1 cellular context compared by ENCODE assay signal in genomic region chr17:75240394-75241142, GRCh38.
A peak's percentile ranks its signal among the peaks of the same experiment; 100 is the strongest.
TF ChIP-seq lines count a peak whose summit lies in the region.

No MANE protein-coding gene starts in this region.

TF ChIP-seq in K562, 482 proteins besides CTCF, POLR2A, EP300 and RAD21 (continued from another document and continues in another):
- TF ChIP-seq GTF3C2 (IDR thresholded peaks at IDR 0.05; ENCODE audit: borderline replicate concordance, extremely low read depth, insufficient read length) = no peak
- TF ChIP-seq RBM17 (IDR thresholded peaks at IDR 0.05; ENCODE audit: borderline replicate concordance, low read depth, low read length) = no peak
- TF ChIP-seq JUN (IDR thresholded peaks at IDR 0.05; ENCODE audit: borderline replicate concordance, low read depth, low read length) = 0 out of 2 replicates have a peak, but pooled peaks have one; percentile 21
- TF ChIP-seq JUN (CRISPR knock-in tag; IDR thresholded peaks at IDR 0.05; ENCODE audit: borderline replicate concordance) = no peak
- TF ChIP-seq CCNT2 (IDR thresholded peaks at IDR 0.05; ENCODE audit: borderline replicate concordance, extremely low read depth, insufficient read length, low read depth, low read length) = no peak
- no peak for TF ChIP-seq ZNF282 (CRISPR knock-in tag; IDR thresholded peaks at IDR 0.05)
- no peak for TF ChIP-seq NFRKB (IDR thresholded peaks at IDR 0.05; ENCODE audit: low read depth)
- TF ChIP-seq CBX3 (IDR thresholded peaks at IDR 0.05; ENCODE audit: borderline replicate concordance in 1 of 2, low read length in 2 of 2) = 0 out of 3 replicates have a peak, but pooled peaks of 1 of the 2 experiments have one; percentile 72
- TF ChIP-seq ZNF668 (CRISPR knock-in tag; IDR thresholded peaks at IDR 0.05) = no peak
- TF ChIP-seq CHCHD3 (CRISPR knock-in tag; IDR thresholded peaks at IDR 0.05) = no peak
- peak; percentile 60 for TF ChIP-seq RBM39 (optimal IDR thresholded peaks at IDR 0.05; ENCODE audit: low read depth, low read length)
- peak in 1 of 2 experiments; percentile 37; a peak in 1 of 4 replicates for TF ChIP-seq TBL1XR1 (IDR thresholded peaks at IDR 0.05; ENCODE audit: low read length in 2 of 2)
- TF ChIP-seq PCBP2 (IDR thresholded peaks at IDR 0.05; ENCODE audit: low read depth, low read length, poor library complexity, severe bottlenecking) = no peak
- TF ChIP-seq ETV6 (IDR thresholded peaks at IDR 0.05; ENCODE audit: borderline replicate concordance in 1 of 2, low read depth in 2 of 2, low read length in 1 of 2) = no peak
- no peak for TF ChIP-seq ETV6 (CRISPR knock-in tag; IDR thresholded peaks at IDR 0.05; ENCODE audit: borderline replicate concordance)
- no peak for TF ChIP-seq HMG20B (CRISPR knock-in tag; IDR thresholded peaks at IDR 0.05)
- TF ChIP-seq PHTF2 (CRISPR knock-in tag; IDR thresholded peaks at IDR 0.05) = no peak
- TF ChIP-seq HCFC1 (IDR thresholded peaks at IDR 0.05; ENCODE audit: low read depth, low read length) = peak; percentile 38
- no peak for TF ChIP-seq NR2C2 (CRISPR knock-in tag; IDR thresholded peaks at IDR 0.05)
- TF ChIP-seq NR2C2 (tag; IDR thresholded peaks at IDR 0.05) = no peak
- TF ChIP-seq NR2F6 (CRISPR knock-in tag; IDR thresholded peaks at IDR 0.05) = no peak
- no peak for TF ChIP-seq ZMIZ1 (IDR thresholded peaks at IDR 0.05; ENCODE audit: low read depth in 2 of 2, low read length in 2 of 2)
- TF ChIP-seq USF1 (CRISPR knock-in tag; IDR thresholded peaks at IDR 0.05) = peak; percentile 89
- TF ChIP-seq POU5F1 (IDR thresholded peaks at IDR 0.05; ENCODE audit: borderline replicate concordance, low read depth, low read length, partially characterized antibody) = no peak
- no peak for TF ChIP-seq CHD1 (IDR thresholded peaks at IDR 0.05; ENCODE audit: low read length)
- no peak for TF ChIP-seq IFI16 (CRISPR knock-in tag; IDR thresholded peaks at IDR 0.05)
- no peak for TF ChIP-seq ZBTB12 (CRISPR knock-in tag; IDR thresholded peaks at IDR 0.05)
- TF ChIP-seq PCBP1 (IDR thresholded peaks at IDR 0.05; ENCODE audit: low read depth, low read length, poor library complexity, severe bottlenecking) = no peak
- no peak; the same call in none of the 2 replicates for TF ChIP-seq CC2D1A (IDR thresholded peaks at IDR 0.05)
- no peak for TF ChIP-seq FOXO4 (CRISPR knock-in tag; IDR thresholded peaks at IDR 0.05)
- no peak for TF ChIP-seq RBM25 (IDR thresholded peaks at IDR 0.05; ENCODE audit: low read depth, low read length, severe bottlenecking)
- no peak for TF ChIP-seq ID3 (CRISPR knock-in tag; IDR thresholded peaks at IDR 0.05)
- TF ChIP-seq ID3 (tag; IDR thresholded peaks at IDR 0.05) = peak; percentile 46; the same call in 1 of the 2 replicates
- TF ChIP-seq MCM2 (IDR thresholded peaks at IDR 0.05; ENCODE audit: low read depth) = no peak
- TF ChIP-seq ZNF23 (CRISPR knock-in tag; IDR thresholded peaks at IDR 0.05) = no peak
- peak; percentile 19; the same call in 1 of the 2 replicates for TF ChIP-seq TFE3 (CRISPR knock-in tag; IDR thresholded peaks at IDR 0.05)
- TF ChIP-seq DPF2 (IDR thresholded peaks at IDR 0.05) = no peak
- TF ChIP-seq DDX20 (tag; IDR thresholded peaks at IDR 0.05; ENCODE audit: low read depth) = no peak
- peak; percentile 86 for TF ChIP-seq ATF7 (IDR thresholded peaks at IDR 0.05)
- TF ChIP-seq TBP (optimal IDR thresholded peaks at IDR 0.05; ENCODE audit: low read depth, low read length) = no peak
- no peak for TF ChIP-seq FOXA3 (CRISPR knock-in tag; conservative IDR thresholded peaks at IDR 0.05 in 1 of 2, IDR thresholded peaks at IDR 0.05 in 1 of 2)
- peak; percentile 52 for TF ChIP-seq ZNF740 (CRISPR knock-in tag; IDR thresholded peaks at IDR 0.05)
- TF ChIP-seq ZNF740 (tag; IDR thresholded peaks at IDR 0.05) = no peak
- TF ChIP-seq KLF13 (tag; IDR thresholded peaks at IDR 0.05; ENCODE audit: borderline replicate concordance, low read depth) = 0 out of 2 replicates have a peak, but pooled peaks have one; percentile 27
- no peak for TF ChIP-seq SREBF2 (CRISPR knock-in tag; IDR thresholded peaks at IDR 0.05)
- TF ChIP-seq TOE1 (IDR thresholded peaks at IDR 0.05; ENCODE audit: borderline replicate concordance) = peak; percentile 76; the same call in 1 of the 2 replicates
- TF ChIP-seq TOE1 (CRISPR knock-in tag; IDR thresholded peaks at IDR 0.05; ENCODE audit: borderline replicate concordance, low read depth) = no peak
- TF ChIP-seq KLF1 (tag; IDR thresholded peaks at IDR 0.05) = peak; percentile 93
- TF ChIP-seq SETDB1 (IDR thresholded peaks at IDR 0.05; ENCODE audit: low read length) = no peak
- TF ChIP-seq RBM34 (IDR thresholded peaks at IDR 0.05; ENCODE audit: borderline replicate concordance, insufficient read depth, low read length) = no peak
